ENCODE assay signal across 10 cellular contexts in the genomic region with DNA sequence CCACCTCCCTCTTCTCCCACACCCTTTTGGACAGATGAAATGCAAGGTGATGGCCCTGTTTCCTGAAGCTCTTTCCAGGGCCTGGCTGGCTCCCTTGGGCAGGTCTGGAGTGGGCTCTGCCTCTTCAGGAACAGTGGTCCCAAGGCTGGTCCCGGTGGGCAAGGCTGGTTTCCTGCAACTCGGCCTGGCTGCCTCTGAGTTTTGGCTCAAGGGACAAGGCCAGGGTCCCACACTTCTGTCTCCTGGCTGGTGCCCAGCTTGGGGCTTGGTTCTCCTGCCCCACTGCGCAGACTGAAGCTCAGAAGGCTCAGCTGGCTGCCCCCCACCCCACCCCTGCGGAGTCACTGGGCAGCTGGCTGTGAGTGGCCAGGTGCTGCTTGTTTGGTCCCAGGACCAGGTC. TPM values are rescaled to one million over a fixed set of nuclear protein-coding genes. Genes with fewer than 3 reads are reported as not detected.
A peak's percentile ranks its signal among the peaks of the same experiment; 100 is the strongest.
DNase-seq lines count a peak whose midpoint lies in the region; ATAC-seq, FAIRE-seq and TF ChIP-seq lines count a peak whose summit lies in the region.
"Had no signal": no experiment of that assay in that cellular context is flagged by ENCODE, and none has a peak within 500 bp of the region (broad histone marks: within the 10 kb centered on the region; RNA-seq: fewer than 3 reads in every experiment).

No MANE protein-coding gene starts in this region.

- H3K9me3 Mint-ChIP-seq in activated CD4-positive, alpha-beta memory T cell treated with anti-CD3 and anti-CD28 coated beads, Interleukin-2, amount 10 ng/mL, durations not matched to agents 7 days and 5 days: no peaks in the 10 kb centered on the region

- no peak for DNase-seq in GM19239 (ENCODE audit: insufficient read length, low spot score)
- no peak for DNase-seq in activated CD4-positive, alpha-beta memory T cell treated with anti-CD3 and anti-CD28 coated beads, Interleukin-2, amount 10 ng/mL, durations not matched to agents 7 days and 5 days
- peak; percentile 34 for DNase-seq in left ventricle myocardium superior
- no peak for DNase-seq in LoVo (ENCODE audit: low spot score)
- no peak for DNase-seq in erythroblast (lab: John Stamatoyannopoulos, UW)
- DNase-seq in HTR-8/SVneo (ENCODE audit: insufficient read length, low spot score): no peak
- DNase-seq: effector CD4-positive, alpha-beta T cell; NK-92 treated with Interleukin-12 subunit alpha and Interleukin-12 subunit beta, amount 100 ng/mL, for 24 hours had no signal

- peak overlapping the region; percentile 91 for H3K4me3 Mint-ChIP-seq in activated CD4-positive, alpha-beta memory T cell treated with anti-CD3 and anti-CD28 coated beads, Interleukin-2, amount 10 ng/mL, durations not matched to agents 7 days and 5 days

- H3K27me3 Mint-ChIP-seq in activated CD4-positive, alpha-beta memory T cell treated with anti-CD3 and anti-CD28 coated beads, Interleukin-2, amount 10 ng/mL, durations not matched to agents 7 days and 5 days: peaks cover 5% of the 10 kb centered on the region

- H3K36me3 Mint-ChIP-seq in activated CD4-positive, alpha-beta memory T cell treated with anti-CD3 and anti-CD28 coated beads, Interleukin-2, amount 10 ng/mL, durations not matched to agents 7 days and 5 days (ENCODE audit: low read depth): peaks cover 13% of the 10 kb centered on the region

- H3K27ac ChIP-seq in skin epidermis: peak overlapping the region in 12 of 21 experiments; percentile 14 to 100 (median 99)

- POLR2A ChIA-PET in activated CD4-positive, alpha-beta memory T cell treated with anti-CD3 and anti-CD28 coated beads, Interleukin-2, amount 10 ng/mL, durations not matched to agents 7 days and 5 days (lab: Charles Lee): interaction anchor here (1.4 to 1.5 kb wide), 2 partner anchors 36 to 186 kb away, joined by 5 to 8 read pairs; partner anchors contain the start of genes FAAP100 and MRPL12

- H3K4me3 ChIP-seq in skin epidermis: peak overlapping the region in 4 of 7 experiments; percentile 65 to 96 (median 72)

- peak; percentile 18 for FAIRE-seq in GM19239 (lab: Jason Lieb, UNC)
- FAIRE-seq in HTR-8/SVneo (lab: Jason Lieb, UNC): no peak

- ATAC-seq in left ventricle myocardium superior: no peak
- ATAC-seq in GM18519 (IDR thresholded peaks at IDR 0.05; ENCODE audit: low FRiP score, unreplicated experiment): no peak

- CTCF ChIA-PET in activated CD4-positive, alpha-beta memory T cell treated with anti-CD3 and anti-CD28 coated beads, Interleukin-2, amount 10 ng/mL, durations not matched to agents 7 days and 5 days (lab: Charles Lee): interaction anchor here (1.1 kb wide), 1 partner anchor 85 kb away, joined by 3 read pairs; no protein-coding TSS in a partner anchor

- no peak for TF ChIP-seq POLR2A in erythroblast (IDR thresholded peaks at IDR 0.05; ENCODE audit: low read length)

- H3K4me1 Mint-ChIP-seq in activated CD4-positive, alpha-beta memory T cell treated with anti-CD3 and anti-CD28 coated beads, Interleukin-2, amount 10 ng/mL, durations not matched to agents 7 days and 5 days: peaks cover 31% of the 10 kb centered on the region

- intact Hi-C loops in left ventricle myocardium superior (cut with micrococcal nuclease): no loop called here

- H3K27ac Mint-ChIP-seq in activated CD4-positive, alpha-beta memory T cell treated with anti-CD3 and anti-CD28 coated beads, Interleukin-2, amount 10 ng/mL, durations not matched to agents 7 days and 5 days: peak overlapping the region; percentile 68

RNA-seq across cellular contexts. Expression of gene ACTG1, which starts 3.8 kb away (rescaled TPM):
- total RNA-seq in activated CD4-positive, alpha-beta memory T cell treated with anti-CD3 and anti-CD28 coated beads, Interleukin-2, amount 10 ng/mL, durations not matched to agents 7 days and 5 days: 1,000 to 10,000 TPM; 3,658 to 3,769 TPM
- total RNA-seq in left ventricle myocardium superior: 357 TPM

RNA-seq across cellular contexts. Expression of gene FSCN2, which starts 11.7 kb away (rescaled TPM):
- total RNA-seq in activated CD4-positive, alpha-beta memory T cell treated with anti-CD3 and anti-CD28 coated beads, Interleukin-2, amount 10 ng/mL, durations not matched to agents 7 days and 5 days: under 1 TPM; 0.43 to 0.50 TPM
- total RNA-seq in left ventricle myocardium superior: 0.50 TPM

RNA-seq across cellular contexts. Expression of gene FAAP100, which starts 35.7 kb away (rescaled TPM):
- total RNA-seq in activated CD4-positive, alpha-beta memory T cell treated with anti-CD3 and anti-CD28 coated beads, Interleukin-2, amount 10 ng/mL, durations not matched to agents 7 days and 5 days: 10 to 100 TPM; 29.0 TPM
- total RNA-seq in left ventricle myocardium superior: 15.4 TPM

Comparison
In these comparisons a context has a peak if more than half of its experiments do, and no peak if none do; other contexts are left out.
1. RNA of gene ACTG1, which starts 3.8 kb away (total RNA-seq): 3,658 to 3,769 TPM in activated CD4-positive, alpha-beta memory T cell treated with anti-CD3 and anti-CD28 coated beads, Interleukin-2, amount 10 ng/mL, durations not matched to agents 7 days and 5 days; 357 TPM in left ventricle myocardium superior (single experiment); every median in the first group is over 10 times any median in the second.